In the genomic region with DNA sequence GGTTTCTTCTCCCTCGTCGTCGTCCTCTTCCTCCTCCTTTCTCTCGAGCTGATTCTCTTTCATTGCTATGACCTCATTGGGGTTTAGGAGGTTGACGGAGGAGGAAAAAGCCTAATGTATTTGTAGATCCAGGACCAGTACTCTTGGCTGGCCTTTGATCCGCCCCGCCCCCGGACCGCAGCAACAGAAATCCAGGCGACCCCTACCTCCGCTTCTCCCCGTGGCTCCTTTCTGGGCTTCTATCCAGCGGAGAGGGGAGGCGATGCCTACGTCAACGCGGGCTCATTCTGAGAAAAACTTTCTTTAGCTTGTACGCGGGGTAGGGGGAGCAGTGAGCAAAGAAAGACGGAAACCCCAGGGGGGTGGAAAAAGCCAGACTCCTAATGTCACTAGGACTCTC, we compare ENCODE assay signal across 10 cellular contexts. TPM values are rescaled to one million over a fixed set of nuclear protein-coding genes. Genes with fewer than 3 reads are reported as not detected.
A peak's percentile ranks its signal among the peaks of the same experiment; 100 is the strongest.
DNase-seq lines count a peak whose midpoint lies in the region; ATAC-seq, FAIRE-seq and TF ChIP-seq lines count a peak whose summit lies in the region.
"Had no signal": no experiment of that assay in that cellular context is flagged by ENCODE, and none has a peak within 500 bp of the region (broad histone marks: within the 10 kb centered on the region; RNA-seq: fewer than 3 reads in every experiment).

A gene (minus strand): TSS at position 257 of the 400 bp plus-strand sequence. CDS start 921 bp downstream, outside the sequence.

- intact Hi-C loops in A673 (cut with micrococcal nuclease; ENCODE audit: unreplicated experiment): no loop called here

- H3K9me3 Mint-ChIP-seq in osteocyte (ENCODE audit: unreplicated experiment): no peaks in the 10 kb centered on the region

- H3K27ac Mint-ChIP-seq in osteocyte (ENCODE audit: unreplicated experiment): no peak within 1 kb of the TSS

- H3K27ac ChIP-seq in RWPE2 (ENCODE audit: poor library complexity, severe bottlenecking) (no peak within 1 kb of the TSS), A673 (ENCODE audit: low read depth, low read length, poor library complexity, severe bottlenecking) (no peak within 1 kb of the TSS)
- H3K27ac ChIP-seq: RWPE1 had no signal

- BruUV-seq in A673 (replicated peaks; lab: Mats Ljungman, UMichigan): no TSS peak

- peaks cover 4% of the 10 kb centered on the region for H3K27me3 ChIP-seq in RWPE2 (ENCODE audit: insufficient read depth, poor library complexity, severe bottlenecking)
- H3K27me3 ChIP-seq in A673 (replicated peaks; ENCODE audit: insufficient read depth, low read depth, low read length, poor library complexity): peaks cover 69% of the 10 kb centered on the region

- H3K4me1 ChIP-seq in RWPE2 (ENCODE audit: insufficient read depth, poor library complexity, severe bottlenecking): no peaks in the 10 kb centered on the region
- no peaks in the 10 kb centered on the region for H3K4me1 ChIP-seq in A673 (ENCODE audit: insufficient read depth, low read length, poor library complexity, severe bottlenecking)

- H3K4me1 Mint-ChIP-seq in osteocyte (ENCODE audit: unreplicated experiment): peaks cover 14% of the 10 kb centered on the region

- CTCF ChIA-PET in A673 (lab: Charles Lee): no interaction called here

- POLR2A ChIA-PET in A673 (lab: Charles Lee; ENCODE audit: low non-redundant PET): interaction anchor here (0.6 kb wide), 1 partner anchor 162 kb away, joined by 13 read pairs; no protein-coding TSS in a partner anchor

- H3K36me3 ChIP-seq in RWPE2 (ENCODE audit: low read depth) (no peaks in the 10 kb centered on the region), A673 (ENCODE audit: insufficient read depth, low read length, poor library complexity, severe bottlenecking) (no peaks in the 10 kb centered on the region)

- ATAC-seq in RWPE2 (ENCODE audit: low read depth) (no peak), HG02759 (IDR thresholded peaks at IDR 0.05; ENCODE audit: unreplicated experiment) (no peak), GM19452 (IDR thresholded peaks at IDR 0.05; ENCODE audit: unreplicated experiment) (no peak)

- FAIRE-seq in D721Med (lab: Jason Lieb, UNC): no peak

- no peaks in the 10 kb centered on the region for H3K9me3 ChIP-seq in RWPE2 (ENCODE audit: severe bottlenecking)
- no peaks in the 10 kb centered on the region for H3K9me3 ChIP-seq in A673 (ENCODE audit: low read depth, low read length, poor library complexity, severe bottlenecking)

- TF ChIP-seq CTCF in RWPE2 (IDR thresholded peaks at IDR 0.05; ENCODE audit: poor library complexity, severe bottlenecking) (no peak), fibroblast of the aortic adventitia (IDR thresholded peaks at IDR 0.05; ENCODE audit: insufficient read depth, low read length) (no peak), osteocyte (IDR thresholded peaks at IDR 0.05) (no peak), A673 (conservative IDR thresholded peaks at IDR 0.05; ENCODE audit: low read depth, low read length) (no peak), D721Med (IDR thresholded peaks at IDR 0.05; ENCODE audit: insufficient read depth, missing control alignments) (no peak)

- peaks cover 60% of the 10 kb centered on the region for H3K27me3 Mint-ChIP-seq in osteocyte (ENCODE audit: unreplicated experiment)

- H3K4me3 Mint-ChIP-seq in osteocyte (ENCODE audit: unreplicated experiment): peak within 1 kb of the TSS; percentile 28

- H3K4me3 ChIP-seq in RWPE2 (ENCODE audit: severe bottlenecking): peak within 1 kb of the TSS; percentile 20
- H3K4me3 ChIP-seq in fibroblast of the aortic adventitia (ENCODE audit: low read depth, low read length): peak within 1 kb of the TSS; percentile 31
- H3K4me3 ChIP-seq in A673 (ENCODE audit: low read depth, low read length, poor library complexity, severe bottlenecking): no peak within 1 kb of the TSS

- DNase-seq in COR-L47 (lab: John Stamatoyannopoulos, UW) (peak; percentile 26), RWPE2 (ENCODE audit: low spot score) (no peak), fibroblast of the aortic adventitia (ENCODE audit: low read depth) (no peak), osteocyte (ENCODE audit: extremely low spot score, unreplicated experiment) (no peak), A673 (ENCODE audit: low spot score) (no peak), D721Med (ENCODE audit: insufficient read length, low spot score) (no peak)

- no peaks in the 10 kb centered on the region for H3K36me3 Mint-ChIP-seq in osteocyte (ENCODE audit: unreplicated experiment)

RNA-seq across cellular contexts. Expression of the gene that starts here (rescaled TPM):
- total RNA-seq in fibroblast of the aortic adventitia (ENCODE audit: low replicate concordance) (not detected in 2 replicates), osteocyte (not detected in 2 replicates), A673 (2021) (not detected in 2 replicates)
- total RNA-seq: M059J had no signal
